16 cellular contexts compared by ENCODE assay signal in genomic region chr10:99984635-99985034, GRCh38. TPM values are rescaled to one million over a fixed set of nuclear protein-coding genes. Genes with fewer than 3 reads are reported as not detected.
DNase-seq lines count a peak whose midpoint lies in the region; ATAC-seq, FAIRE-seq and TF ChIP-seq lines count a peak whose summit lies in the region.
"Had no signal": no experiment of that assay in that cellular context is flagged by ENCODE, and none has a peak within 500 bp of the region (broad histone marks: within the 10 kb centered on the region; RNA-seq: fewer than 3 reads in every experiment).

No MANE protein-coding gene starts in this region.

- TF ChIP-seq POLR2A in GM12878 (IDR thresholded peaks at IDR 0.05; ENCODE audit: low read depth, low read length) (no peak), uterus (IDR thresholded peaks at IDR 0.05) (no peak)

- ATAC-seq in heart right ventricle (no peak), GM12878 (peak; percentile 8), GM21619 (IDR thresholded peaks at IDR 0.05; ENCODE audit: unreplicated experiment) (no peak)
- ATAC-seq: natural killer cell had no signal

- no peak for DNase-seq in heart right ventricle
- no peak for DNase-seq in right atrium auricular region (ENCODE audit: low spot score)
- DNase-seq in GM12878 (ENCODE audit: low read depth, low spot score), result no peak
- DNase-seq in uterus, result no peak
- DNase-seq in kidney glomerular epithelial cell (lab: John Stamatoyannopoulos, UW), result no peak
- DNase-seq in activated naive CD4-positive, alpha-beta T cell treated with anti-CD3 and anti-CD28 coated beads, Interleukin-2, amount 50 U/mL, for 16 hours, result no peak
- DNase-seq: ACHN; activated T-cell treated with anti-CD3 and anti-CD28 coated beads, Interleukin-2, amount 50 U/mL, for 24 hours; amygdala; dorsolateral prefrontal cortex; natural killer cell; NCI-H2107; NK-92 treated with Interleukin-12 subunit alpha and Interleukin-12 subunit beta, amount 100 ng/mL, for 24 hours had no signal

- H3K36me3 ChIP-seq in heart right ventricle (peaks cover 0 to 8% (median 0%) of the 10 kb centered on the region in 9 donors), right atrium auricular region (no peaks in the 10 kb centered on the region), GM12878 (ENCODE audit: control insufficient read depth in 2 of 2, insufficient read depth in 2 of 2, low read length in 1 of 2) (peaks cover 0 to 11% of the 10 kb centered on the region in 2 experiments; a peak in 2 of 4 replicates), muscle layer of colon (ENCODE audit: insufficient read depth, low read length) (no peaks in the 10 kb centered on the region), uterus (no peaks in the 10 kb centered on the region)

- no peak overlapping the region for H3K4me3 ChIP-seq in heart right ventricle
- H3K4me3 ChIP-seq in right atrium auricular region, result no peak overlapping the region
- H3K4me3 ChIP-seq in GM12878, result peak overlapping the region; percentile 37; the same call in 1 of the 2 replicates
- H3K4me3 ChIP-seq in muscle layer of colon (ENCODE audit: low read depth in 1 of 2, low read length in 2 of 2), result no peak overlapping the region
- H3K4me3 ChIP-seq in uterus, result no peak overlapping the region
- H3K4me3 ChIP-seq: dorsolateral prefrontal cortex had no signal

- H3K9ac ChIP-seq in GM12878 (ENCODE audit: control insufficient read depth, insufficient read depth, low read length) (peak overlapping the region; percentile 79), muscle layer of colon (ENCODE audit: low read length) (no peak overlapping the region)

- CTCF ChIA-PET in GM12878 (lab: Yijun Ruan, JAX), result interaction anchor here (1.1 to 16.3 kb wide), 6 partner anchors 7 to 64 kb away, joined by 3 to 318 read pairs (median 21); partner anchors contain the start of gene DNMBP

- no TSS peak for BruUV-seq in GM12878 (replicated peaks; lab: Mats Ljungman, UMichigan)

- RAD21 ChIA-PET in GM12878 (lab: Charles Lee; ENCODE audit: unreplicated experiment), result interaction anchor here (1.3 to 15.1 kb wide), 8 partner anchors 8 to 61 kb away, joined by 5 to 255 read pairs (median 16); partner anchors contain the start of gene DNMBP

- TF ChIP-seq RAD21 in GM12878 (IDR thresholded peaks at IDR 0.05; ENCODE audit: insufficient read depth, low read depth, low read length), result no peak

- intact Hi-C loops in heart right ventricle (cut with DNase I), result no loop called here
- intact Hi-C loops in GM12878 (cut with micrococcal nuclease; ENCODE audit: unreplicated experiment), result no loop called here
- intact Hi-C loops in uterus (cut with DNase I; ENCODE audit: low total_unique reads), result no loop called here

- SMC1A ChIA-PET in GM12878 (lab: Charles Lee; ENCODE audit: uncharacterized antibody, unreplicated experiment), result interaction anchor here (1.0 to 17.5 kb wide), 5 partner anchors 9 to 85 kb away, joined by 4 to 531 read pairs (median 37); partner anchors contain the start of gene DNMBP

- H2AFZ ChIP-seq in GM12878 (ENCODE audit: control insufficient read depth, low read depth, low read length), result no peak overlapping the region

- TF ChIP-seq EP300 in GM12878 (IDR thresholded peaks at IDR 0.05; ENCODE audit: borderline replicate concordance in 1 of 2, control insufficient read depth in 1 of 2, low read depth in 2 of 2, low read length in 2 of 2), result no peak

- POLR2A ChIA-PET in GM12878 (lab: Charles Lee), result interaction anchor here (1.3 to 9.5 kb wide), 5 partner anchors 8 to 22 kb away, joined by 4 to 124 read pairs (median 11); partner anchors contain the start of gene DNMBP

- no peaks in the 10 kb centered on the region for H3K27me3 ChIP-seq in heart right ventricle
- H3K27me3 ChIP-seq in right atrium auricular region, result no peaks in the 10 kb centered on the region
- no peaks in the 10 kb centered on the region for H3K27me3 ChIP-seq in GM12878 (replicated peaks in 1 of 2; ENCODE audit: control insufficient read depth in 2 of 2, insufficient read depth in 2 of 2, low read length in 1 of 2)
- no peaks in the 10 kb centered on the region for H3K27me3 ChIP-seq in muscle layer of colon (ENCODE audit: control insufficient read depth in 1 of 2, insufficient read depth in 2 of 2, low read length in 2 of 2)
- no peaks in the 10 kb centered on the region for H3K27me3 ChIP-seq in uterus
- H3K27me3 ChIP-seq: dorsolateral prefrontal cortex had no signal

- H3K9me3 ChIP-seq in heart right ventricle (no peaks in the 10 kb centered on the region), right atrium auricular region (no peaks in the 10 kb centered on the region), GM12878 (replicated peaks; ENCODE audit: control insufficient read depth, insufficient read depth, low read length) (no peaks in the 10 kb centered on the region), muscle layer of colon (ENCODE audit: low read length) (no peaks in the 10 kb centered on the region), uterus (no peaks in the 10 kb centered on the region)

- WGBS in heart right ventricle, 2 donors, result 80 to 83% methylated on average over 2 of the region's 2 CpGs
- WGBS in GM12878 (ENCODE audit: insufficient coverage, insufficient replicate concordance, low lambda C conversion rate, missing lambda C conversion rate), result 47% methylated on average over 2 of the region's 2 CpGs

- TF ChIP-seq CTCF in heart right ventricle (IDR thresholded peaks at IDR 0.05), result no peak
- no peak for TF ChIP-seq CTCF in right atrium auricular region (IDR thresholded peaks at IDR 0.05)
- no peak for TF ChIP-seq CTCF in GM12878 (IDR thresholded peaks at IDR 0.05 in 2 of 3, conservative IDR thresholded peaks at IDR 0.05 in 1 of 3; ENCODE audit: control insufficient read depth in 2 of 3, extremely low read depth in 1 of 3, insufficient read depth in 1 of 3, low read depth in 3 of 3, low read length in 3 of 3)
- no peak for TF ChIP-seq CTCF in uterus (IDR thresholded peaks at IDR 0.05)

- no peak for FAIRE-seq in GM12878 (lab: Jason Lieb, UNC)
- FAIRE-seq: frontal cortex had no signal

- H3K27ac ChIP-seq in heart right ventricle (peak overlapping the region in 7 of 10 donors; percentile 33 to 85 (median 80)), right atrium auricular region (no peak overlapping the region), GM12878 (ENCODE audit: control insufficient read depth, insufficient read depth) (peak overlapping the region; percentile 90), muscle layer of colon (ENCODE audit: low read depth, low read length) (peak overlapping the region; percentile 27), uterus (peak overlapping the region; percentile 86 to 92)
- H3K27ac ChIP-seq: dorsolateral prefrontal cortex had no signal

- peaks cover 0 to 53% (median 46%) of the 10 kb centered on the region in 9 donors for H3K4me1 ChIP-seq in heart right ventricle
- peaks cover 0 to 36% of the 10 kb centered on the region in 2 donors for H3K4me1 ChIP-seq in right atrium auricular region
- peaks cover 54% of the 10 kb centered on the region for H3K4me1 ChIP-seq in GM12878 (ENCODE audit: control insufficient read depth, insufficient read depth, low read length)
- peaks cover 46% of the 10 kb centered on the region for H3K4me1 ChIP-seq in muscle layer of colon (ENCODE audit: insufficient read depth, low read length)
- H3K4me1 ChIP-seq in uterus, result peaks cover 0 to 10% of the 10 kb centered on the region in 2 donors

- peaks cover 93% of the 10 kb centered on the region for H3K79me2 ChIP-seq in GM12878 (ENCODE audit: control insufficient read depth, insufficient read depth, low read length)

- in situ Hi-C loops in GM12878 (cut with MboI), result no loop called here

- peak overlapping the region; percentile 87 for H3K4me2 ChIP-seq in GM12878 (ENCODE audit: control insufficient read depth, insufficient read depth)

- H4K20me1 ChIP-seq in GM12878 (ENCODE audit: control insufficient read depth, insufficient read depth), result no peaks in the 10 kb centered on the region

TF ChIP-seq in GM12878, 131 proteins besides CTCF, POLR2A, EP300 and RAD21 (continues in another document):
- no peak for TF ChIP-seq HSF1 (IDR thresholded peaks at IDR 0.05; ENCODE audit: low read depth, low read length)

RNA-seq across cellular contexts. Expression of gene DNMBP, which starts 25.1 kb away (rescaled TPM):
- 1 to 10 TPM; 5.4 to 8.1 (median 7.1) TPM for total RNA-seq in heart right ventricle
- 1 to 10 TPM; 5.1 to 8.0 TPM for polyA plus RNA-seq in heart right ventricle
- 1 to 10 TPM; 5.8 to 8.2 TPM for total RNA-seq in right atrium auricular region
- total RNA-seq in GM12878 (2013; cell fraction: nucleolus; rRNA removed), result 97.9 and 99.8 TPM in 2 replicates
- 22.2 and 23.2 TPM in 2 replicates for total RNA-seq in GM12878 (2014; rRNA removed)
- total RNA-seq in GM12878 (2014; rRNA removed; fragmentation: Illumina TruSeq; extraction: Trizol), result 25.9 and 26.8 TPM in 2 replicates
- 39.4 and 40.5 TPM in 2 replicates for total RNA-seq in GM12878 (2021)
- 21.3 TPM for polyA plus RNA-seq in GM12878 (2011; ENCODE audit: low read depth)
- 10.5 and 13.0 TPM in 2 replicates for polyA plus RNA-seq in GM12878 (2011; rRNA removed)
- 12.4 and 17.4 TPM in 2 replicates for polyA plus RNA-seq in GM12878 (2011; cell fraction: cytosol; rRNA removed)
- 19.4 and 26.2 TPM in 2 replicates for polyA plus RNA-seq in GM12878 (2011; cell fraction: nucleus; rRNA removed)
- polyA plus RNA-seq in GM12878 (2012), result 26.1 and 36.2 TPM in 2 replicates
- 45.0 and 45.2 TPM in 2 replicates for polyA plus RNA-seq in GM12878 (2014; fragmentation: Illumina TruSeq; extraction: Trizol)
- polyA plus RNA-seq in GM12878 (2014; fragmentation: Nextera tagmentation; extraction: Ambion mirVana), result 1 to 10 TPM; 7.1 to 9.8 TPM
- polyA plus RNA-seq in GM12878 (2014; rRNA removed), result 23.3 and 24.7 TPM in 2 replicates
- polyA plus RNA-seq in GM12878 (2016; fragmentation: Nextera tagmentation; extraction: Ambion mirVana), result 10 to 100 TPM; 20.5 to 20.8 TPM
- polyA minus RNA-seq in GM12878 (2011; rRNA and poly(A)+ RNA removed), result 15.4 and 17.2 TPM in 2 replicates
- polyA minus RNA-seq in GM12878 (2011; cell fraction: cytosol; rRNA and poly(A)+ RNA removed), result 7.2 and 10.7 TPM in 2 replicates
- 12.7 and 22.6 TPM in 2 replicates for polyA minus RNA-seq in GM12878 (2011; cell fraction: nucleus; rRNA and poly(A)+ RNA removed)
- total RNA-seq in uterus, result 10 to 100 TPM in 3 of 4 donors, 1 to 10 TPM in 1; 5.9 to 34.9 (median 22.4) TPM

Comparison
In these comparisons a context has a peak if more than half of its experiments do, and no peak if none do; other contexts are left out.
1. H3K27ac ChIP-seq: peak in heart right ventricle (7 of 10), GM12878 (single experiment), muscle layer of colon (single experiment) and uterus (2 of 2); none in right atrium auricular region (0 of 2).